Comparison of ENCODE assay signal across 30 cellular contexts in the genomic region with DNA sequence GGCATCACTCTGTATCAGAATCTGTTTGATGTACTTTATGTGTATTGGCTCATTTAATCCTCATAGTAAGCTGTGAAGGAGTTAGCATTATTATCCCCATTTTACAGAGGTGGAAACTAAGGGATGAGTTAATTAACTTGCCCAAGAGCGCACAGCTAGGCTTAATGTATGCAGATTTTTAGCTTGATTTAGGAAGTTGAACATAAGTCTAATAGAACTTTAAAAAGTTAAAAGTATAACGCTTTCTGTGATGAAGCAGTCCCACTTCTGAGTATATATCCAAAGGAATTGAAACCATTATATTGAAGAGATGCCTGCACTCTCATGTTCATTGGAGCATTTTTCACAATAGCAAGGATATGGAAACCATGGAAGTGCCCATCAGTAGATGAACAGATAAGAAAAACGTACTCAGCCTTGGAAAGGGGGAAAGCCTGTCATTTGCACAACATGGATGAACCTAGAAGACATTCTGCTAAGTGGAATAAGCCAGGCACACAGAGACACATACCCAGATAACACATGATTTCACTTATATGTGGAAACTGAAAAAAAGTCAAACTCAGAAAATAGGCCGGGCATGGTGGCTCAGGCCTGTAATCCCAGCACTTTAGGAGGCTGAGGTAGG.
"Had no signal": no experiment of that assay in that cellular context is flagged by ENCODE, and none has a peak within 500 bp of the region (broad histone marks: within the 10 kb centered on the region; RNA-seq: fewer than 3 reads in every experiment).

No MANE protein-coding gene starts in this region.

- H3K36me3 ChIP-seq: ascending aorta, colonic mucosa, gastroesophageal sphincter, spleen, thyroid gland, upper lobe of right lung, WERI-Rb-1 had no signal

- H3K27me3 Mint-ChIP-seq: activated naive CD8-positive, alpha-beta T cell treated with anti-CD3 and anti-CD28 coated beads, Interleukin-2, amount 50 U/mL, for 24 hours; effector memory CD8-positive, alpha-beta T cell; stimulated activated naive CD8-positive, alpha-beta T cell treated with anti-CD3 and anti-CD28 coated beads, Interleukin-15, Interleukin-2, amounts not matched to agents 100 ng/mL and 50 ng/mL, for 24 hours had no signal

- H3K4me3 Mint-ChIP-seq: activated CD8-positive, alpha-beta T cell treated with anti-CD3 and anti-CD28 coated beads, Interleukin-2, amount 10 ng/mL, durations not matched to agents 7 days and 5 days; activated naive CD8-positive, alpha-beta T cell treated with anti-CD3 and anti-CD28 coated beads, Interleukin-2, amount 50 U/mL, for 24 hours; activated T-helper 1 cell treated with anti-CD3 and anti-CD28 coated beads, Interleukin-12 subunit alpha, Interleukin-12 subunit beta, Interleukin-2, Interleukin-4 antibody, amounts not matched to agents 30 ng/mL and 10 ng/mL and 1 ng/mL, durations not matched to agents 14 hours and 24 hours and 36 hours; effector memory CD8-positive, alpha-beta T cell; stimulated activated naive CD8-positive, alpha-beta T cell treated with anti-CD3 and anti-CD28 coated beads, Interleukin-15, Interleukin-2, amounts not matched to agents 100 ng/mL and 50 ng/mL, for 24 hours; T-helper 2 cell treated with Interferon-gamma antibody and Interleukin-4, amounts not matched to agents 5 μg/mL and 100 μg/mL, for 36 hours had no signal

- FAIRE-seq: endothelial cell of umbilical vein, islet of Langerhans, TTC549 had no signal

- H3K4me1 ChIP-seq: colonic mucosa had no signal

- H3K4me3 ChIP-seq: ascending aorta, colonic mucosa, dorsolateral prefrontal cortex, gastroesophageal sphincter, spleen, thyroid gland, upper lobe of right lung had no signal

- DNase-seq: activated CD4-positive, alpha-beta T cell treated with anti-CD3 and anti-CD28 coated beads for 1 hour; activated CD4-positive, alpha-beta T cell treated with anti-CD3 and anti-CD28 coated beads, Interleukin-2, amount 50 U/mL, for 1 hour; activated CD8-positive, alpha-beta T cell treated with anti-CD3 and anti-CD28 coated beads, Interleukin-2, amount 10 ng/mL, durations not matched to agents 7 days and 5 days; activated gamma-delta T cell; activated naive CD4-positive, alpha-beta T cell treated with anti-CD3 and anti-CD28 coated beads, Interleukin-2, amount 50 U/mL, for 16 hours; activated naive CD8-positive, alpha-beta T cell treated with anti-CD3 and anti-CD28 coated beads, Interleukin-2, amount 50 U/mL, for 24 hours; central memory CD4-positive, alpha-beta T cell; colonic mucosa; dorsolateral prefrontal cortex; effector memory CD8-positive, alpha-beta T cell; head of caudate nucleus; left ventricle myocardium superior; mammary epithelial cell; nucleus accumbens; retina; spleen; stimulated activated CD4-positive, alpha-beta T cell treated with anti-CD3 and anti-CD28 coated beads, Interleukin-4, amount 100 ng/mL, for 4 hours; substantia nigra; thyroid gland; upper lobe of right lung; WERI-Rb-1 had no signal

- ATAC-seq: activated CD8-positive, alpha-beta T cell treated with anti-CD3 and anti-CD28 coated beads, Interleukin-2, amount 10 ng/mL, durations not matched to agents 7 days and 5 days; activated naive CD8-positive, alpha-beta T cell treated with anti-CD3 and anti-CD28 coated beads, Interleukin-2, amount 50 U/mL, for 24 hours; effector memory CD8-positive, alpha-beta T cell; esophagus mucosa; gastroesophageal sphincter; left ventricle myocardium superior; upper lobe of right lung had no signal

- H3K9me3 Mint-ChIP-seq: activated naive CD8-positive, alpha-beta T cell treated with anti-CD3 and anti-CD28 coated beads, Interleukin-2, amount 50 U/mL, for 24 hours; activated T-helper 1 cell treated with anti-CD3 and anti-CD28 coated beads, Interleukin-12 subunit alpha, Interleukin-12 subunit beta, Interleukin-2, Interleukin-4 antibody, amounts not matched to agents 30 ng/mL and 10 ng/mL and 1 ng/mL, durations not matched to agents 14 hours and 24 hours and 36 hours; effector memory CD8-positive, alpha-beta T cell; T-helper 2 cell treated with Interferon-gamma antibody and Interleukin-4, amounts not matched to agents 5 μg/mL and 100 μg/mL, for 36 hours had no signal

- H3K27ac ChIP-seq: ascending aorta, colonic mucosa, dorsolateral prefrontal cortex, gastroesophageal sphincter, thyroid gland, upper lobe of right lung, WERI-Rb-1 had no signal

- H3K27ac Mint-ChIP-seq: activated CD8-positive, alpha-beta T cell treated with anti-CD3 and anti-CD28 coated beads, Interleukin-2, amount 10 ng/mL, durations not matched to agents 7 days and 5 days; activated naive CD8-positive, alpha-beta T cell treated with anti-CD3 and anti-CD28 coated beads, Interleukin-2, amount 50 U/mL, for 24 hours; activated T-helper 1 cell treated with anti-CD3 and anti-CD28 coated beads, Interleukin-12 subunit alpha, Interleukin-12 subunit beta, Interleukin-2, Interleukin-4 antibody, amounts not matched to agents 30 ng/mL and 10 ng/mL and 1 ng/mL, durations not matched to agents 14 hours and 24 hours and 36 hours; stimulated activated naive CD8-positive, alpha-beta T cell treated with anti-CD3 and anti-CD28 coated beads, Interleukin-15, Interleukin-2, amounts not matched to agents 100 ng/mL and 50 ng/mL, for 24 hours; T-helper 2 cell treated with Interferon-gamma antibody and Interleukin-4, amounts not matched to agents 5 μg/mL and 100 μg/mL, for 36 hours had no signal

- H3K9me3 ChIP-seq: ascending aorta, colonic mucosa, gastroesophageal sphincter, spleen, thyroid gland, upper lobe of right lung had no signal
